Comparison of ENCODE assay signal across 19 cellular contexts in the genomic region with DNA sequence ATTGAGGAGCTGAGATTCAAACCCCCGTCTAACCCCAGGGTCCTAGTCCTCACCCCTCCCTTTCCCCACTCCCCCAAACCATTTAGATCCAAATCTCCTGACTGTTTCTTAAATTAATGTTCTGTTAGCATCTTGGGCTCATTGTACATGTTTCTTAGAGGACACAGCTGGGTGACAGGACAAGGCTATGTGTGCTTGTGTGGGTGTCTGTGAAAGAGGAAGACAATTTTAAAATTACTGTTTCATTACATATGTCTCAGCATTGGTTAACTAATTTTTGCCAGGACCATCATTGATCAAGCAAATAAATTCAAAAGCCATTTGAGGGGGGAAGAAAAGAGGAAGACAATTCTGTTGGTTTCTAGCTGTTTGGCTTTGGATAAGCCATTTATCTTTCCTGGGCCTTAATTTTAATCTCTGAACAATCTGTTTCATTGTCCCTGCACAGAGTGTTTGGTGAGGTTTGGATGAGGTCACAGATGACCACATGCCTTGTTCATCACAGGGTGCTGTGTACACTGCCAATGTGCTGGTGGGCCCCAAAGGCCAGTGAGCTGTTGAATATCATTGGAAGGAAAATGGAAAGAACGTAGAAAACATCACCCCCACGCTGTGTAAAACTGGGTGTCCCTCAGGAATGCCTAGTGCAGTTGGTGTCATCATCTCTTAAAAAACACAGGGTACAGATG. TPM values are rescaled to one million over a fixed set of nuclear protein-coding genes. Genes with fewer than 3 reads are reported as not detected.
DNase-seq lines count a peak whose midpoint lies in the region; ATAC-seq, FAIRE-seq and TF ChIP-seq lines count a peak whose summit lies in the region.
"Had no signal": no experiment of that assay in that cellular context is flagged by ENCODE, and none has a peak within 500 bp of the region (broad histone marks: within the 10 kb centered on the region; RNA-seq: fewer than 3 reads in every experiment).

No MANE protein-coding gene starts in this region.

- no peak for ATAC-seq in heart right ventricle
- no peak for ATAC-seq in GM19397 (IDR thresholded peaks at IDR 0.05; ENCODE audit: unreplicated experiment)
- no peak for ATAC-seq in HG02981 (IDR thresholded peaks at IDR 0.05; ENCODE audit: unreplicated experiment)
- ATAC-seq: HepG2 had no signal

- intact Hi-C loops in heart right ventricle (cut with DNase I) = no loop called here
- intact Hi-C loops in kidney (cut with DNase I) = no loop called here

- peak; percentile 43 for DNase-seq in right atrium auricular region (ENCODE audit: low spot score)
- DNase-seq in heart right ventricle = no peak
- DNase-seq in ecto neural progenitor cell (ENCODE audit: low spot score) = peak; percentile 25
- peak; percentile 33 for DNase-seq in putamen (ENCODE audit: low spot score)
- no peak for DNase-seq in kidney
- DNase-seq in COLO668 (lab: John Stamatoyannopoulos, UW; ENCODE audit: unreplicated experiment) = no peak
- DNase-seq: Calu3, GF-D8, H7, MG63, NCI-H1105 treated with DMSO at 0.1 percent for 48 hours, NCI-H187 treated with DMSO at 0.1 percent for 48 hours, NCI-H2171, NCI-H510A had no signal

- peaks cover 0 to 12% of the 10 kb centered on the region in 2 donors for H3K4me1 ChIP-seq in right atrium auricular region
- H3K4me1 ChIP-seq in heart right ventricle = peaks cover 0 to 11% (median 2%) of the 10 kb centered on the region in 9 donors
- peaks cover 0 to 5% of the 10 kb centered on the region in 2 donors for H3K4me1 ChIP-seq in kidney (ENCODE audit: control insufficient read depth in 1 of 2, insufficient read depth in 1 of 2, low read depth in 1 of 2, low read length in 2 of 2)

- H3K4me3 ChIP-seq in right atrium auricular region (no peak overlapping the region), heart right ventricle (no peak overlapping the region), kidney (ENCODE audit: low read length in 2 of 2) (no peak overlapping the region)
- H3K4me3 ChIP-seq: MG63 had no signal

- FAIRE-seq in kidney (lab: Jason Lieb, UNC) = no peak
- FAIRE-seq: A204.1, HepG2 had no signal

- H3K36me3 ChIP-seq in right atrium auricular region (no peaks in the 10 kb centered on the region), heart right ventricle (no peaks in the 10 kb centered on the region), kidney (ENCODE audit: control insufficient read depth in 1 of 2, insufficient read depth in 2 of 2, low read length in 2 of 2) (no peaks in the 10 kb centered on the region)
- H3K36me3 ChIP-seq: MG63 had no signal

- H3K27ac ChIP-seq in right atrium auricular region = no peak overlapping the region
- peak overlapping the region in 1 of 10 donors; percentile 1 for H3K27ac ChIP-seq in heart right ventricle
- no peak overlapping the region for H3K27ac ChIP-seq in kidney (ENCODE audit: low read depth in 2 of 2, low read length in 2 of 2)
- H3K27ac ChIP-seq: KMS-11 had no signal

- no peak overlapping the region for H3K9ac ChIP-seq in kidney (ENCODE audit: low read length in 2 of 2)
- H3K9ac ChIP-seq: KMS-11 had no signal

- H3K27me3 ChIP-seq in right atrium auricular region (no peaks in the 10 kb centered on the region), heart right ventricle (no peaks in the 10 kb centered on the region)
- H3K27me3 ChIP-seq: MG63 had no signal

- 74 to 79% methylated on average over 3 of the region's 3 CpGs for WGBS in heart right ventricle, 2 donors

- no peak for TF ChIP-seq CTCF in right atrium auricular region (IDR thresholded peaks at IDR 0.05)
- TF ChIP-seq CTCF in heart right ventricle (IDR thresholded peaks at IDR 0.05) = no peak
- no peak for TF ChIP-seq CTCF in kidney (IDR thresholded peaks at IDR 0.05; ENCODE audit: borderline replicate concordance, extremely low read depth, insufficient read depth)

- no peaks in the 10 kb centered on the region for H3K9me3 ChIP-seq in right atrium auricular region
- no peaks in the 10 kb centered on the region for H3K9me3 ChIP-seq in heart right ventricle
- H3K9me3 ChIP-seq in kidney (ENCODE audit: control insufficient read depth in 1 of 2, low read length in 2 of 2) = no peaks in the 10 kb centered on the region
- H3K9me3 ChIP-seq: MG63 had no signal

RNA-seq across cellular contexts. Expression of a gene that starts 51.9 kb away (rescaled TPM):
- 100 to 1,000 TPM; 560 to 705 TPM for total RNA-seq in right atrium auricular region
- 1,000 to 10,000 TPM; 1,068 to 1,464 (median 1,266) TPM for total RNA-seq in heart right ventricle
- 1,000 to 10,000 TPM; 1,192 to 2,100 TPM for polyA plus RNA-seq in heart right ventricle
- total RNA-seq in kidney = 1,303 TPM
- 2,805 TPM for polyA plus RNA-seq in kidney (ENCODE audit: insufficient read depth, low read depth, low replicate concordance)

Comparison
In these comparisons a context has a peak if more than half of its experiments do, and no peak if none do; other contexts are left out.
1. DNase-seq: peak in right atrium auricular region (single experiment), ecto neural progenitor cell (single experiment) and putamen (single experiment); none in heart right ventricle (0 of 2), kidney (single experiment) and COLO668 (single experiment).